In the genomic region with DNA sequence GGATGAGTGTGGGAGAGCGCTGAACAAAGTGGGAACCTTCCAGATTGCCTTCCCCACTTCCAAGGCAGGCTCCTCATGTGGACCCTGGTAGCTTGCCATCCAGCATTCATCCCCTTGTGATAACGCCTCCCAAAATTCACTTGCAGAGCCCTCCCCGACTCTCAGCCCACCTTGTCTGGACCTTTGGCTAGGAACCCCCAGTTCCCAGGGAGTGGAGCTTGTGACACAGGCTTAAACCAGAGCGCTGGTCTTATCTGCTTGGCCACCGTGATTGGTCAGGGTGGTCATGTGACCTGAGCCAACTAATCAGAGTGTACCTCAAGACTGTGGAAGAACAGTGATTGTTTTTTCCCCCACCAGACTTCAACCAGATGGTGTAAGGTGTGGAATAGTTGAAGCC, we compare ENCODE assay signal across 15 cellular contexts. TPM values are rescaled to one million over a fixed set of nuclear protein-coding genes. Genes with fewer than 3 reads are reported as not detected.
A peak's percentile ranks its signal among the peaks of the same experiment; 100 is the strongest.
DNase-seq lines count a peak whose midpoint lies in the region; FAIRE-seq and TF ChIP-seq lines count a peak whose summit lies in the region.
"Had no signal": no experiment of that assay in that cellular context is flagged by ENCODE, and none has a peak within 500 bp of the region (broad histone marks: within the 10 kb centered on the region; RNA-seq: fewer than 3 reads in every experiment).

No MANE protein-coding gene starts in this region.

- H3K36me3 ChIP-seq in H1 (ENCODE audit: control insufficient read depth in 2 of 4, insufficient read depth in 4 of 4, low read length in 3 of 4) (no peaks in the 10 kb centered on the region), sigmoid colon (no peaks in the 10 kb centered on the region), endodermal cell (ENCODE audit: control insufficient read depth, insufficient read depth, low read length) (no peaks in the 10 kb centered on the region)
- H3K36me3 ChIP-seq in CD4-positive, alpha-beta memory T cell (ENCODE audit: insufficient read depth, low read length) = no peaks in the 10 kb centered on the region

- no peaks in the 10 kb centered on the region for H3K79me1 ChIP-seq in H1 (ENCODE audit: low read depth, low read length)

- H3K27ac ChIP-seq in H1 (ENCODE audit: low read depth, low read length) = no peak overlapping the region
- no peak overlapping the region for H3K27ac ChIP-seq in sigmoid colon
- H3K27ac ChIP-seq in CD4-positive, alpha-beta memory T cell (ENCODE audit: low read depth, low read length) = no peak overlapping the region
- H3K27ac ChIP-seq in endodermal cell (ENCODE audit: low read depth, low read length) = no peak overlapping the region

- no peak overlapping the region for H2BK12ac ChIP-seq in H1 (ENCODE audit: low read depth, low read length)

- H4K91ac ChIP-seq in H1 (replicated peaks; ENCODE audit: insufficient read length, low read length) = no peak overlapping the region

- H3K23me2 ChIP-seq in H1 (ENCODE audit: low read depth, low read length) = no peaks in the 10 kb centered on the region

- H4K5ac ChIP-seq in H1 (ENCODE audit: insufficient read length, low read depth, low read length) = no peak overlapping the region

- H3K18ac ChIP-seq in H1 (ENCODE audit: extremely low read depth, low read length) = no peak overlapping the region

- DNase-seq in GM03348 (ENCODE audit: low spot score) (peak; percentile 2), OCI-M1 (lab: John Stamatoyannopoulos, UW) (peak; percentile 22), H1 (ENCODE audit: low read depth in 1 of 2, low spot score in 2 of 2) (peak in 1 of 2 experiments; percentile 43), sigmoid colon (peak; percentile 34), globus pallidus (ENCODE audit: low spot score) (no peak), endodermal cell (no peak)
- DNase-seq in CD4-positive, alpha-beta memory T cell = no peak
- DNase-seq: ACHN; CD4-positive, CD25-positive, alpha-beta regulatory T cell; DMS53; NCI-H1417; NCI-H1930; NCI-H774 had no signal

- H3K9me3 ChIP-seq in H1 (ENCODE audit: insufficient read depth in 2 of 2, low read depth in 1 of 2, low read length in 1 of 2) = no peaks in the 10 kb centered on the region
- no peaks in the 10 kb centered on the region for H3K9me3 ChIP-seq in sigmoid colon
- no peaks in the 10 kb centered on the region for H3K9me3 ChIP-seq in CD4-positive, alpha-beta memory T cell (ENCODE audit: control insufficient read depth in 1 of 2, low read length in 2 of 2)
- no peaks in the 10 kb centered on the region for H3K9me3 ChIP-seq in endodermal cell (ENCODE audit: control insufficient read depth, low read length)

- no peak overlapping the region for H2BK120ac ChIP-seq in H1 (replicated peaks; ENCODE audit: low read depth, low read length)

- H3K56ac ChIP-seq in H1 (replicated peaks; ENCODE audit: insufficient read length, low read depth, low read length) = no peak overlapping the region

- no peak overlapping the region for H2BK20ac ChIP-seq in H1 (ENCODE audit: low read length)

- no peaks in the 10 kb centered on the region for H3K4me1 Mint-ChIP-seq in CD4-positive, alpha-beta memory T cell
- H3K4me1 Mint-ChIP-seq in endodermal cell = peaks cover 6% of the 10 kb centered on the region
- H3K4me1 Mint-ChIP-seq: CD4-positive, CD25-positive, alpha-beta regulatory T cell; IgD-negative memory B cell had no signal

- no peaks in the 10 kb centered on the region for H3K36me3 Mint-ChIP-seq in CD4-positive, alpha-beta memory T cell
- no peaks in the 10 kb centered on the region for H3K36me3 Mint-ChIP-seq in endodermal cell (ENCODE audit: low read depth)
- H3K36me3 Mint-ChIP-seq: CD4-positive, CD25-positive, alpha-beta regulatory T cell; IgD-negative memory B cell had no signal

- H3K27me3 ChIP-seq in H1 (replicated peaks in 1 of 4; ENCODE audit: control insufficient read depth in 3 of 4, extremely low read depth in 1 of 4, insufficient read depth in 3 of 4, low read length in 3 of 4) = no peaks in the 10 kb centered on the region
- H3K27me3 ChIP-seq in sigmoid colon = peaks cover 0 to 6% (median 4%) of the 10 kb centered on the region in 3 donors
- no peaks in the 10 kb centered on the region for H3K27me3 ChIP-seq in CD4-positive, alpha-beta memory T cell (ENCODE audit: insufficient read depth, low read length)
- no peaks in the 10 kb centered on the region for H3K27me3 ChIP-seq in endodermal cell (ENCODE audit: control insufficient read depth, insufficient read depth, low read length, poor library complexity, severe bottlenecking)

- no peaks in the 10 kb centered on the region for H3K79me2 ChIP-seq in H1 (ENCODE audit: control insufficient read depth in 1 of 2, insufficient read depth in 2 of 2, low read length in 2 of 2)

- intact Hi-C loops in sigmoid colon (cut with DNase I) = no loop called here
- intact Hi-C loops in CD4-positive, alpha-beta memory T cell (cut with micrococcal nuclease) = no loop called here

- TF ChIP-seq RAD21 in H1 (IDR thresholded peaks at IDR 0.05 in 1 of 2, conservative IDR thresholded peaks at IDR 0.05 in 1 of 2; ENCODE audit: low read depth in 2 of 2, low read length in 2 of 2) = no peak

- H4K8ac ChIP-seq in H1 (ENCODE audit: extremely low read depth, insufficient read depth, low read length) = no peak overlapping the region

- no peak overlapping the region for H3K4me3 Mint-ChIP-seq in CD4-positive, alpha-beta memory T cell
- H3K4me3 Mint-ChIP-seq in endodermal cell = no peak overlapping the region
- H3K4me3 Mint-ChIP-seq: CD4-positive, CD25-positive, alpha-beta regulatory T cell; IgD-negative memory B cell had no signal

- H3K27me3 Mint-ChIP-seq in CD4-positive, alpha-beta memory T cell = peaks cover 0 to 5% of the 10 kb centered on the region in 2 donors
- H3K27me3 Mint-ChIP-seq in endodermal cell (ENCODE audit: insufficient read depth) = peaks cover 4% of the 10 kb centered on the region

- no peak overlapping the region for H2AK5ac ChIP-seq in H1 (ENCODE audit: low read depth, low read length)

- no peak for FAIRE-seq in H1 (lab: Jason Lieb, UNC)
- FAIRE-seq: H54 had no signal

- TF ChIP-seq POLR2A in H1 (IDR thresholded peaks at IDR 0.05; ENCODE audit: control extremely low read depth in 1 of 2, low read depth in 2 of 2, low read length in 2 of 2) = no peak
- TF ChIP-seq POLR2A in sigmoid colon (IDR thresholded peaks at IDR 0.05) = no peak

- peaks cover 0 to 6% (median 0%) of the 10 kb centered on the region in 8 donors for H3K9me3 Mint-ChIP-seq in CD4-positive, alpha-beta memory T cell
- no peaks in the 10 kb centered on the region for H3K9me3 Mint-ChIP-seq in endodermal cell
- H3K9me3 Mint-ChIP-seq: CD4-positive, CD25-positive, alpha-beta regulatory T cell; IgD-negative memory B cell had no signal

- H2BK5ac ChIP-seq in H1 (ENCODE audit: low read depth, low read length) = no peak overlapping the region

- H3K4me1 ChIP-seq in H1 (replicated peaks in 1 of 4; ENCODE audit: control insufficient read depth in 3 of 4, insufficient read depth in 4 of 4, low read length in 3 of 4) (no peaks in the 10 kb centered on the region; a peak in 1 of 7 replicates), sigmoid colon (no peaks in the 10 kb centered on the region), endodermal cell (ENCODE audit: control insufficient read depth, insufficient read depth, low read length) (no peaks in the 10 kb centered on the region)
- H3K4me1 ChIP-seq in CD4-positive, alpha-beta memory T cell (ENCODE audit: insufficient read depth, low read length) = no peaks in the 10 kb centered on the region

- no peak overlapping the region for H3K27ac Mint-ChIP-seq in CD4-positive, alpha-beta memory T cell
- no peak overlapping the region for H3K27ac Mint-ChIP-seq in endodermal cell

- CTCF ChIA-PET in H1 (lab: Charles Lee; ENCODE audit: partially characterized antibody) = interaction anchor here (0.6 to 1.8 kb wide), 3 partner anchors 24 to 327 kb away, joined by 3 to 8 read pairs (median 4); no protein-coding TSS in a partner anchor
- CTCF ChIA-PET in CD4-positive, alpha-beta memory T cell (lab: Charles Lee; ENCODE audit: partially characterized antibody) = interaction anchor here (4.9 kb wide), 1 partner anchor 24 kb away, joined by 28 read pairs; no protein-coding TSS in a partner anchor

- H3K9ac ChIP-seq in H1 (replicated peaks in 1 of 4; ENCODE audit: extremely low read depth in 1 of 4, low read depth in 3 of 4, low read length in 3 of 4) = no peak overlapping the region
- H3K9ac ChIP-seq in endodermal cell (ENCODE audit: extremely low read depth, low read length, poor library complexity, severe bottlenecking) = no peak overlapping the region

- H3K4me2 ChIP-seq in H1 (ENCODE audit: insufficient read depth in 1 of 2, low read depth in 2 of 2, low read length in 2 of 2) = no peak overlapping the region

- TF ChIP-seq EP300 in H1 (IDR thresholded peaks at IDR 0.05; ENCODE audit: borderline replicate concordance in 1 of 2, low read depth in 2 of 2, low read length in 2 of 2) = no peak
- no peak for TF ChIP-seq EP300 in sigmoid colon (IDR thresholded peaks at IDR 0.05)

- H2AFZ ChIP-seq in H1 (ENCODE audit: low read length) = peak overlapping the region; percentile 86

- H3K4me3 ChIP-seq in H1 (ENCODE audit: extremely low read depth in 1 of 4, insufficient read depth in 2 of 4, low read depth in 3 of 4, low read length in 4 of 4) = no peak overlapping the region
- no peak overlapping the region for H3K4me3 ChIP-seq in sigmoid colon
- no peak overlapping the region for H3K4me3 ChIP-seq in CD4-positive, alpha-beta memory T cell (ENCODE audit: low read length in 2 of 2)
- no peak overlapping the region for H3K4me3 ChIP-seq in endodermal cell (ENCODE audit: low read length)

- no peak overlapping the region for H3K14ac ChIP-seq in H1 (ENCODE audit: insufficient read length)

- H2BK15ac ChIP-seq in H1 (ENCODE audit: low read length) = no peak overlapping the region

- H4K20me1 ChIP-seq in H1 (replicated peaks in 1 of 2; ENCODE audit: control insufficient read depth in 1 of 2, insufficient read depth in 2 of 2, low read length in 2 of 2) = no peaks in the 10 kb centered on the region

- WGBS in H1 (ENCODE audit: extremely low coverage in 1 of 2, insufficient coverage in 1 of 2, insufficient read length in 1 of 2, insufficient replicate concordance in 2 of 2, low coverage in 1 of 2, low lambda C conversion rate in 2 of 2, missing lambda C conversion rate in 1 of 2), 2 experiments = 95% methylated on average over 4 of the region's 5 CpGs; no CpG with 5 or more reads in 1 of the 2 experiments
- 94 to 95% methylated on average over 5 of the region's 5 CpGs for WGBS in sigmoid colon, 2 donors
- WGBS in endodermal cell (ENCODE audit: insufficient coverage in 1 of 2, insufficient read length in 1 of 2), 2 experiments = 92 to 100% methylated on average over 4 to 5 of the region's 5 CpGs

- no peak overlapping the region for H3K23ac ChIP-seq in H1 (ENCODE audit: insufficient read length)

- POLR2A ChIA-PET in H1 (lab: Charles Lee; ENCODE audit: partially characterized antibody) = interaction anchor here (1.4 kb wide), 1 partner anchor 10 kb away, joined by 3 read pairs; no protein-coding TSS in a partner anchor
- POLR2A ChIA-PET in CD4-positive, alpha-beta memory T cell (lab: Charles Lee; ENCODE audit: partially characterized antibody) = interaction anchor here (1.0 kb wide), 1 partner anchor 22 kb away, joined by 4 read pairs; no protein-coding TSS in a partner anchor

- H3K4ac ChIP-seq in H1 (replicated peaks; ENCODE audit: insufficient read length, low read depth, low read length) = no peak overlapping the region

- TF ChIP-seq CTCF in H1 (IDR thresholded peaks at IDR 0.05; ENCODE audit: control extremely low read depth in 1 of 3, insufficient read depth in 1 of 3, low read depth in 1 of 3, low read length in 3 of 3) (no peak), sigmoid colon (IDR thresholded peaks at IDR 0.05) (no peak), endodermal cell (conservative IDR thresholded peaks at IDR 0.05) (no peak)

RNA-seq across cellular contexts. Expression of a gene that starts 9.6 kb away (rescaled TPM):
- 10.6 and 11.2 TPM in 2 replicates for total RNA-seq in H1 (2021; fragmentation: NEBNext Ultra II Directional; extraction: Animal tissue kit (Norgen Biotek cat#: 25700))
- polyA plus RNA-seq in H1 (2011; rRNA removed) (4.6 and 9.5 TPM in 2 replicates), sigmoid colon (10 to 100 TPM; 11.6 to 38.9 (median 20.4) TPM)
- 3.9 TPM for polyA plus RNA-seq in H1 (2011; cell fraction: cytosol; rRNA removed)
- polyA plus RNA-seq in H1 (2011; cell fraction: nucleus; rRNA removed) = 7.5 TPM
- 7.6 to 13.4 TPM (median 11.0 TPM) in 4 replicates for polyA plus RNA-seq in H1 (2012, experiment 1 of 2)
- 12.3 TPM for polyA plus RNA-seq in H1 (2012, experiment 2 of 2)
- 9.2 TPM for polyA plus RNA-seq in H1 (2013, experiment 1 of 2)
- 10.8 TPM for polyA plus RNA-seq in H1 (2013, experiment 2 of 2)
- 4.5 and 5.6 TPM in 2 replicates for polyA minus RNA-seq in H1 (2011; rRNA and poly(A)+ RNA removed)
- 14.2 TPM for polyA minus RNA-seq in H1 (2011; cell fraction: cytosol; rRNA and poly(A)+ RNA removed)
- 10.0 TPM for polyA minus RNA-seq in H1 (2011; cell fraction: nucleus; rRNA and poly(A)+ RNA removed)
- total RNA-seq in sigmoid colon (1 to 10 TPM; 5.3 to 8.6 (median 7.2) TPM), endodermal cell (10 to 100 TPM; 11.4 to 16.0 TPM)
- 10 to 100 TPM; 20.3 to 21.5 TPM for total RNA-seq in CD4-positive, alpha-beta memory T cell
- polyA plus RNA-seq in CD4-positive, alpha-beta memory T cell = 10 to 100 TPM; 18.6 to 19.9 TPM
- 11.5 TPM for polyA plus RNA-seq in endodermal cell (2013, experiment 1 of 2)
- 10.1 TPM for polyA plus RNA-seq in endodermal cell (2013, experiment 2 of 2)

RNA-seq across cellular contexts. Expression of a gene that starts 51.9 kb away (rescaled TPM):
- 9.4 and 10.9 TPM in 2 replicates for total RNA-seq in H1 (2021; fragmentation: NEBNext Ultra II Directional; extraction: Animal tissue kit (Norgen Biotek cat#: 25700))
- 8.0 and 11.8 TPM in 2 replicates for polyA plus RNA-seq in H1 (2011; rRNA removed)
- 10.0 TPM for polyA plus RNA-seq in H1 (2011; cell fraction: cytosol; rRNA removed)
- 19.9 TPM for polyA plus RNA-seq in H1 (2011; cell fraction: nucleus; rRNA removed)
- 5.0 to 9.9 TPM (median 8.3 TPM) in 4 replicates for polyA plus RNA-seq in H1 (2012, experiment 1 of 2)
- 7.8 TPM for polyA plus RNA-seq in H1 (2012, experiment 2 of 2)
- polyA plus RNA-seq in H1 (2013, experiment 1 of 2) = 5.3 TPM
- polyA plus RNA-seq in H1 (2013, experiment 2 of 2) = 4.6 TPM
- polyA minus RNA-seq in H1 (2011; rRNA and poly(A)+ RNA removed) = 18.3 and 20.7 TPM in 2 replicates
- polyA minus RNA-seq in H1 (2011; cell fraction: cytosol; rRNA and poly(A)+ RNA removed) = 10.3 TPM
- 17.2 TPM for polyA minus RNA-seq in H1 (2011; cell fraction: nucleus; rRNA and poly(A)+ RNA removed)
- total RNA-seq in sigmoid colon = 10 to 100 TPM; 27.5 to 49.3 (median 38.9) TPM
- polyA plus RNA-seq in sigmoid colon = 10 to 100 TPM in 2 of 3 donors, 1 to 10 TPM in 1; 5.3 to 14.9 (median 13.2) TPM
- 10 to 100 TPM; 66.0 to 67.4 TPM for total RNA-seq in CD4-positive, alpha-beta memory T cell
- 10 to 100 TPM; 22.6 to 28.9 TPM for polyA plus RNA-seq in CD4-positive, alpha-beta memory T cell
- 10 to 100 TPM; 19.8 to 20.1 TPM for total RNA-seq in endodermal cell
- 14.0 TPM for polyA plus RNA-seq in endodermal cell (2013, experiment 1 of 2)
- 10.8 TPM for polyA plus RNA-seq in endodermal cell (2013, experiment 2 of 2)

Comparison
In these comparisons a context has a peak if more than half of its experiments do, and no peak if none do; other contexts are left out.
1. DNase-seq: peak in GM03348 (single experiment), OCI-M1 (single experiment) and sigmoid colon (single experiment); none in CD4-positive, alpha-beta memory T cell (0 of 5), globus pallidus (single experiment) and endodermal cell (single experiment).